20 cellular contexts compared by ENCODE assay signal in genomic region chr2:197121756-197122385, GRCh38.
DNase-seq lines count a peak whose midpoint lies in the region; ATAC-seq and TF ChIP-seq lines count a peak whose summit lies in the region.
"Had no signal": no experiment of that assay in that cellular context is flagged by ENCODE, and none has a peak within 500 bp of the region (broad histone marks: within the 10 kb centered on the region; RNA-seq: fewer than 3 reads in every experiment).

No MANE protein-coding gene starts in this region.

- H2AFZ ChIP-seq in GM23338 = peak overlapping the region; percentile 86

- H3F3A ChIP-seq in GM23338 (replicated peaks; ENCODE audit: low read depth) = no peaks in the 10 kb centered on the region

- POLR2A ChIA-PET in CD4-positive, alpha-beta T cell (lab: Charles Lee) = interaction anchor here (1.2 to 2.6 kb wide), 3 partner anchors 9 to 30 kb away, joined by 4 to 12 read pairs (median 4); no protein-coding TSS in a partner anchor
- POLR2A ChIA-PET in activated naive CD8-positive, alpha-beta T cell treated with anti-CD3 and anti-CD28 coated beads, Interleukin-2, amount 10 ng/mL, durations not matched to agents 7 days and 5 days (lab: Charles Lee) = interaction anchor here (0.8 kb wide), 1 partner anchor 20 kb away, joined by 3 read pairs; no protein-coding TSS in a partner anchor

- H3K9me2 ChIP-seq in GM23338 (ENCODE audit: insufficient read depth) = no peaks in the 10 kb centered on the region

- no peak for TF ChIP-seq CTCF in CD4-positive, alpha-beta T cell (IDR thresholded peaks at IDR 0.05)
- no peak for TF ChIP-seq CTCF in GM23338 (conservative IDR thresholded peaks at IDR 0.05; ENCODE audit: low read depth in 2 of 2)
- TF ChIP-seq CTCF in natural killer cell (IDR thresholded peaks at IDR 0.05) = no peak
- TF ChIP-seq CTCF in coronary artery (IDR thresholded peaks at IDR 0.05) = no peak

- no peaks in the 10 kb centered on the region for H3K9me3 ChIP-seq in CD4-positive, alpha-beta T cell (ENCODE audit: control insufficient read depth, low read length)
- H3K9me3 ChIP-seq: lower lobe of right lung, tibial artery had no signal

- H3K27ac ChIP-seq in CD4-positive, alpha-beta T cell (ENCODE audit: low read depth, low read length) = peak overlapping the region; percentile 21
- no peak overlapping the region for H3K27ac ChIP-seq in GM23338 (ENCODE audit: low read depth)
- no peak overlapping the region for H3K27ac ChIP-seq in coronary artery
- H3K27ac ChIP-seq: C4-2B, HL-60, lower lobe of right lung, tibial artery had no signal

- no peaks in the 10 kb centered on the region for H3K27me3 Mint-ChIP-seq in CD4-positive, alpha-beta T cell
- H3K27me3 Mint-ChIP-seq in GM23338 (ENCODE audit: insufficient read depth, low read depth, poor library complexity) = no peaks in the 10 kb centered on the region
- H3K27me3 Mint-ChIP-seq in activated naive CD8-positive, alpha-beta T cell treated with anti-CD3 and anti-CD28 coated beads, Interleukin-2, amount 10 ng/mL, durations not matched to agents 7 days and 5 days = no peaks in the 10 kb centered on the region
- no peaks in the 10 kb centered on the region for H3K27me3 Mint-ChIP-seq in natural killer cell (ENCODE audit: low read depth in 2 of 2)
- H3K27me3 Mint-ChIP-seq: progenitor cell of endocrine pancreas had no signal

- no peak for DNase-seq in CD4-positive, alpha-beta T cell
- DNase-seq in GM23338 (ENCODE audit: low spot score) (no peak), natural killer cell (no peak), NCI-H2171 (lab: John Stamatoyannopoulos, UW) (no peak), coronary artery (ENCODE audit: low spot score) (no peak), SKM-1 (lab: John Stamatoyannopoulos, UW; ENCODE audit: unreplicated experiment) (no peak)
- DNase-seq in activated naive CD8-positive, alpha-beta T cell treated with anti-CD3 and anti-CD28 coated beads, Interleukin-2, amount 10 ng/mL, durations not matched to agents 7 days and 5 days = no peak
- DNase-seq: dermis blood vessel endothelial cell, DND-41, H9, lower lobe of right lung, NCI-H1105, NCI-H2171 treated with DMSO at 0.1 percent for 48 hours, NCI-H748 treated with DMSO at 0.1 percent for 48 hours, tibial artery had no signal

- H3K4me2 ChIP-seq in GM23338 = no peak overlapping the region

- peaks cover 64% of the 10 kb centered on the region for H3K4me1 Mint-ChIP-seq in CD4-positive, alpha-beta T cell (ENCODE audit: low read depth)
- peaks cover 6% of the 10 kb centered on the region; the same call in 2 of the 3 replicates for H3K4me1 Mint-ChIP-seq in GM23338
- H3K4me1 Mint-ChIP-seq in activated naive CD8-positive, alpha-beta T cell treated with anti-CD3 and anti-CD28 coated beads, Interleukin-2, amount 10 ng/mL, durations not matched to agents 7 days and 5 days = peaks cover 31% of the 10 kb centered on the region
- peaks cover 37 to 43% of the 10 kb centered on the region in 2 donors for H3K4me1 Mint-ChIP-seq in natural killer cell

- H3K27me3 ChIP-seq in CD4-positive, alpha-beta T cell (ENCODE audit: control insufficient read depth, insufficient read depth, low read length) = no peaks in the 10 kb centered on the region
- H3K27me3 ChIP-seq in GM23338 (ENCODE audit: insufficient read depth) = no peaks in the 10 kb centered on the region
- H3K27me3 ChIP-seq: tibial artery had no signal

- peak overlapping the region; percentile 40 for H3K4me3 Mint-ChIP-seq in CD4-positive, alpha-beta T cell
- H3K4me3 Mint-ChIP-seq in GM23338 = no peak overlapping the region
- peak overlapping the region; percentile 21 for H3K4me3 Mint-ChIP-seq in activated naive CD8-positive, alpha-beta T cell treated with anti-CD3 and anti-CD28 coated beads, Interleukin-2, amount 10 ng/mL, durations not matched to agents 7 days and 5 days
- H3K4me3 Mint-ChIP-seq in natural killer cell = peak overlapping the region; percentile 70
- H3K4me3 Mint-ChIP-seq: H9 had no signal

- peak; percentile 63 for ATAC-seq in CD4-positive, alpha-beta T cell (ENCODE audit: poor library complexity)
- ATAC-seq in GM23338 = no peak
- ATAC-seq in activated naive CD8-positive, alpha-beta T cell treated with anti-CD3 and anti-CD28 coated beads, Interleukin-2, amount 10 ng/mL, durations not matched to agents 7 days and 5 days (ENCODE audit: low read depth) = peak; percentile 37
- peak in 2 of 3 donors; percentile 17 to 20 for ATAC-seq in natural killer cell
- ATAC-seq: K562, lower lobe of right lung, SK-N-SH treated with all-trans-retinoic acid at 6 μM for 48 hours had no signal

- CTCF ChIA-PET in CD4-positive, alpha-beta T cell (lab: Charles Lee) = interaction anchor here (1.7 to 1.8 kb wide), 2 partner anchors 8 to 14 kb away, joined by 4 to 5 read pairs; no protein-coding TSS in a partner anchor

- H3K9me3 Mint-ChIP-seq in CD4-positive, alpha-beta T cell = no peaks in the 10 kb centered on the region
- no peaks in the 10 kb centered on the region for H3K9me3 Mint-ChIP-seq in GM23338
- H3K9me3 Mint-ChIP-seq in activated naive CD8-positive, alpha-beta T cell treated with anti-CD3 and anti-CD28 coated beads, Interleukin-2, amount 10 ng/mL, durations not matched to agents 7 days and 5 days = no peaks in the 10 kb centered on the region
- H3K9me3 Mint-ChIP-seq in natural killer cell = no peaks in the 10 kb centered on the region
- H3K9me3 Mint-ChIP-seq: H9 had no signal

- H4K20me1 ChIP-seq in GM23338 (replicated peaks; ENCODE audit: insufficient read depth) = no peaks in the 10 kb centered on the region

- H3K36me3 ChIP-seq in GM23338 (ENCODE audit: insufficient read depth) = no peaks in the 10 kb centered on the region

- no peak overlapping the region for H3K4me3 ChIP-seq in GM23338
- H3K4me3 ChIP-seq in coronary artery = no peak overlapping the region
- H3K4me3 ChIP-seq: K562, lower lobe of right lung, tibial artery had no signal

- H3K79me2 ChIP-seq in GM23338 (replicated peaks; ENCODE audit: insufficient read depth) = no peaks in the 10 kb centered on the region

- intact Hi-C loops in CD4-positive, alpha-beta T cell (cut with DNase I, micrococcal nuclease) = no loop called here
- intact Hi-C loops in natural killer cell (cut with micrococcal nuclease) = no loop called here

- peaks cover 90% of the 10 kb centered on the region for H3K36me3 Mint-ChIP-seq in CD4-positive, alpha-beta T cell (ENCODE audit: low read depth)
- H3K36me3 Mint-ChIP-seq in GM23338 (ENCODE audit: low read depth) = no peaks in the 10 kb centered on the region
- peaks cover 63% of the 10 kb centered on the region for H3K36me3 Mint-ChIP-seq in activated naive CD8-positive, alpha-beta T cell treated with anti-CD3 and anti-CD28 coated beads, Interleukin-2, amount 10 ng/mL, durations not matched to agents 7 days and 5 days
- H3K36me3 Mint-ChIP-seq in natural killer cell = peaks cover 22% of the 10 kb centered on the region

- H3K4me1 ChIP-seq in GM23338 (ENCODE audit: insufficient read depth) = 0 out of 2 replicates have a peak, but pooled peaks cover 4% of the 10 kb centered on the region
- H3K4me1 ChIP-seq: lower lobe of right lung had no signal

- H3K27ac Mint-ChIP-seq in CD4-positive, alpha-beta T cell = peak overlapping the region; percentile 84
- no peak overlapping the region for H3K27ac Mint-ChIP-seq in GM23338
- peak overlapping the region; percentile 35 for H3K27ac Mint-ChIP-seq in activated naive CD8-positive, alpha-beta T cell treated with anti-CD3 and anti-CD28 coated beads, Interleukin-2, amount 10 ng/mL, durations not matched to agents 7 days and 5 days
- H3K27ac Mint-ChIP-seq in natural killer cell = peak overlapping the region; percentile 66 to 86
- H3K27ac Mint-ChIP-seq: progenitor cell of endocrine pancreas had no signal

TF ChIP-seq in GM23338, 12 proteins besides CTCF, POLR2A, EP300 and RAD21 (continues in another document):
- TF ChIP-seq EZH2 (IDR thresholded peaks at IDR 0.05; ENCODE audit: low read depth, unreplicated experiment) (no peak), CREB1 (CRISPR knock-in tag; IDR thresholded peaks at IDR 0.05; ENCODE audit: low read depth) (no peak), STAT1 (IDR thresholded peaks at IDR 0.05; ENCODE audit: unreplicated experiment) (no peak), POLR2AphosphoS5 (IDR thresholded peaks at IDR 0.05; ENCODE audit: low read depth) (no peak), REST (IDR thresholded peaks at IDR 0.05; ENCODE audit: unreplicated experiment) (no peak), JUNB (IDR thresholded peaks at IDR 0.05; ENCODE audit: unreplicated experiment) (no peak), ETS1 (IDR thresholded peaks at IDR 0.05) (no peak), ZNF114 (CRISPR knock-in tag; IDR thresholded peaks at IDR 0.05) (no peak)
